ENCODE assay signal across 10 cellular contexts in genomic region chr5:149060325-149060724, GRCh38. TPM values are rescaled to one million over a fixed set of nuclear protein-coding genes. Genes with fewer than 3 reads are reported as not detected.
DNase-seq lines count a peak whose midpoint lies in the region; ATAC-seq, FAIRE-seq and TF ChIP-seq lines count a peak whose summit lies in the region.
"Had no signal": no experiment of that assay in that cellular context is flagged by ENCODE, and none has a peak within 500 bp of the region (broad histone marks: within the 10 kb centered on the region; RNA-seq: fewer than 3 reads in every experiment).

No MANE protein-coding gene starts in this region.

- no peaks in the 10 kb centered on the region for H3K9me3 ChIP-seq in colonic mucosa

- no peaks in the 10 kb centered on the region for H3K36me3 ChIP-seq in colonic mucosa

- intact Hi-C loops in colonic mucosa (cut with DNase I) = no loop called here

- no peak overlapping the region for H3K4me3 ChIP-seq in colonic mucosa
- H3K4me3 ChIP-seq: tibial nerve had no signal

- no peaks in the 10 kb centered on the region for H3K27me3 ChIP-seq in colonic mucosa
- H3K27me3 ChIP-seq: tibial nerve had no signal

- H3K4me1 ChIP-seq in colonic mucosa = peaks cover 4% of the 10 kb centered on the region

- no peak overlapping the region for H3K9ac ChIP-seq in colonic mucosa (ENCODE audit: low read depth in 2 of 2, low read length in 2 of 2)

- ATAC-seq in HG03196 (IDR thresholded peaks at IDR 0.05; ENCODE audit: unreplicated experiment) = no peak

- TF ChIP-seq CTCF in colonic mucosa (IDR thresholded peaks at IDR 0.05) = no peak
- TF ChIP-seq CTCF in GM13976 (IDR thresholded peaks at IDR 0.05; ENCODE audit: borderline replicate concordance, control extremely low read depth, extremely low read depth, insufficient read depth, missing control alignments) = no peak

- DNase-seq in ELF-1 (ENCODE audit: low read depth, low spot score) (peak; percentile 74), NCI-H2029 treated with DMSO at 0.1 percent for 48 hours (lab: John Stamatoyannopoulos, UW) (peak; percentile 20), colonic mucosa (peak; percentile 63), lung microvascular endothelial cell (ENCODE audit: low read depth in 2 of 2) (peak; percentile 87 to 88), GM19239 (ENCODE audit: insufficient read length, low spot score) (no peak), GM13976 (ENCODE audit: low spot score) (no peak), NCI-H1930 (lab: John Stamatoyannopoulos, UW) (no peak)
- DNase-seq: activated gamma-delta T cell had no signal

- no peak overlapping the region for H3K27ac ChIP-seq in colonic mucosa

- in situ Hi-C loops in GM13976 (cut with MboI; ENCODE audit: low sequenced_read_pairs, unreplicated experiment) = no loop called here

- no peak for FAIRE-seq in GM19239 (lab: Jason Lieb, UNC)

RNA-seq across cellular contexts. Expression of gene SH3TC2, which starts 2.5 kb away (rescaled TPM):
- 1 to 10 TPM in 1 of 2 donors, under 1 TPM in 1; 0.66 to 2.5 TPM for total RNA-seq in colonic mucosa
- 4.0 and 15.0 TPM in 2 replicates for total RNA-seq in lung microvascular endothelial cell

Comparison
In these comparisons a context has a peak if more than half of its experiments do, and no peak if none do; other contexts are left out.
1. DNase-seq: peak in ELF-1 (single experiment), NCI-H2029 treated with DMSO at 0.1 percent for 48 hours (single experiment), colonic mucosa (single experiment) and lung microvascular endothelial cell (2 of 2); none in GM19239 (single experiment), GM13976 (single experiment) and NCI-H1930 (0 of 2).